Comparison of ENCODE assay signal across 11 cellular contexts in the genomic region with DNA sequence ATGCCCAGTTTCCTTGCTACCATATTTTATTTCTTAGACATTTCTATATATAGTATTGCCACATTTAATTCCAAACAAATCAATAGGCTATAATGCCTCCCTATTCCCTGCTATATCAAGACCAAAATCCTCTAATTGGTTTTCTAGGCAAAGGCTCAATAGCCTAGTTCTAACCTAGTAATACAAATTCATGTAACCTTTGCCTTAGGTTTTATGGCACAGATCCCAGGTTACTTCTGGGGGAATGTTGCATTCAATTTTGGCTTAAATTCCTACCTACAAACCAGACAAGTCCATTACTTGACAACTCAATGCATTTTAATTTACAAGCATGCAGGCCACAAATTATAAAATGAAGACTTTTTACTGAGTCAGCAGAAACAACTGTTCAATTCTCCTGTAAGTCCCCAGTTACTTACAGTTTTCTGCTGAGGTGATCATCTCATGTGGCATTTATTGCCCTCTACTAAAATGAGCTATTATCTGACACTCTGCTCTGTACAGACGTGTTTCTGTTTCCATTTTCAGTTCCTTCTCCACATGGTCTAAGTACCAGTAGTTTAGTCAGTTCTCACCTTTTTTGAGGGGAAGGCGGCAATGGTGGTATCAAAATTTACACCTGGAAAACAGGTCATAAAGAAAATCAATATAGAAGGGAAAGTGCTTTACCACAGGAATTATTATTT. TPM values are rescaled to one million over a fixed set of nuclear protein-coding genes. Genes with fewer than 3 reads are reported as not detected.
DNase-seq lines count a peak whose midpoint lies in the region; ATAC-seq and TF ChIP-seq lines count a peak whose summit lies in the region.
"Had no signal": no experiment of that assay in that cellular context is flagged by ENCODE, and none has a peak within 500 bp of the region (broad histone marks: within the 10 kb centered on the region; RNA-seq: fewer than 3 reads in every experiment).

No MANE protein-coding gene starts in this region.

- no peaks in the 10 kb centered on the region for H3K9me3 Mint-ChIP-seq in activated naive CD4-positive, alpha-beta T cell treated with anti-CD3 and anti-CD28 coated beads, Interleukin-2, amount 10 ng/mL, durations not matched to agents 7 days and 5 days

- TF ChIP-seq CTCF in gastroesophageal sphincter (IDR thresholded peaks at IDR 0.05), result no peak

- CTCF ChIA-PET in activated naive CD4-positive, alpha-beta T cell treated with anti-CD3 and anti-CD28 coated beads, Interleukin-2, amount 10 ng/mL, durations not matched to agents 7 days and 5 days (lab: Charles Lee), result no interaction called here

- ATAC-seq in HG02678 (IDR thresholded peaks at IDR 0.05; ENCODE audit: unreplicated experiment) (peak; percentile 100), HG03565 (IDR thresholded peaks at IDR 0.05; ENCODE audit: unreplicated experiment) (peak; percentile 98), gastroesophageal sphincter (no peak)

- H3K4me1 Mint-ChIP-seq in activated naive CD4-positive, alpha-beta T cell treated with anti-CD3 and anti-CD28 coated beads, Interleukin-2, amount 10 ng/mL, durations not matched to agents 7 days and 5 days, result no peaks in the 10 kb centered on the region

- DNase-seq in activated naive CD4-positive, alpha-beta T cell treated with anti-CD3 and anti-CD28 coated beads, Interleukin-2, amount 10 ng/mL, durations not matched to agents 7 days and 5 days, result no peak
- no peak for DNase-seq in activated naive CD4-positive, alpha-beta T cell (lab: John Stamatoyannopoulos, UW)
- DNase-seq in T-helper 9 cell (no peak), NCI-H524 (lab: John Stamatoyannopoulos, UW) (no peak), NCI-H2081 treated with DMSO at 0.1 percent for 48 hours (lab: John Stamatoyannopoulos, UW) (no peak)
- DNase-seq: activated CD4-positive, alpha-beta T cell treated with anti-CD3 and anti-CD28 coated beads, Interleukin-2, amount 50 U/mL, for 48 hours; brain microvascular endothelial cell; stimulated activated CD4-positive, alpha-beta T cell treated with anti-CD3 and anti-CD28 coated beads, Interleukin-15, amount 100 ng/mL, for 24 hours had no signal

- H3K36me3 ChIP-seq in gastroesophageal sphincter, result peaks cover 0 to 10% of the 10 kb centered on the region in 2 donors

- no peak overlapping the region for H3K4me3 Mint-ChIP-seq in activated naive CD4-positive, alpha-beta T cell treated with anti-CD3 and anti-CD28 coated beads, Interleukin-2, amount 10 ng/mL, durations not matched to agents 7 days and 5 days

- no peak for TF ChIP-seq POLR2A in gastroesophageal sphincter (IDR thresholded peaks at IDR 0.05)

- peaks cover 55% of the 10 kb centered on the region for H3K36me3 Mint-ChIP-seq in activated naive CD4-positive, alpha-beta T cell treated with anti-CD3 and anti-CD28 coated beads, Interleukin-2, amount 10 ng/mL, durations not matched to agents 7 days and 5 days

- H3K4me3 ChIP-seq in gastroesophageal sphincter, result no peak overlapping the region

- H3K27me3 Mint-ChIP-seq in activated naive CD4-positive, alpha-beta T cell treated with anti-CD3 and anti-CD28 coated beads, Interleukin-2, amount 10 ng/mL, durations not matched to agents 7 days and 5 days, result no peaks in the 10 kb centered on the region

- 73 to 91% methylated on average over 2 of the region's 2 CpGs for WGBS in gastroesophageal sphincter (ENCODE audit: low coverage in 1 of 2), 2 donors

- TF ChIP-seq EP300 in gastroesophageal sphincter (IDR thresholded peaks at IDR 0.05), result no peak

- H3K27ac Mint-ChIP-seq in activated naive CD4-positive, alpha-beta T cell treated with anti-CD3 and anti-CD28 coated beads, Interleukin-2, amount 10 ng/mL, durations not matched to agents 7 days and 5 days, result peak overlapping the region; percentile 63

- H3K27ac ChIP-seq in gastroesophageal sphincter, result no peak overlapping the region
- H3K27ac ChIP-seq: brain microvascular endothelial cell had no signal

- peaks cover 0 to 13% (median 6%) of the 10 kb centered on the region in 3 donors for H3K4me1 ChIP-seq in gastroesophageal sphincter

- H3K27me3 ChIP-seq in gastroesophageal sphincter, result no peaks in the 10 kb centered on the region
- H3K27me3 ChIP-seq: brain microvascular endothelial cell had no signal

- no peaks in the 10 kb centered on the region for H3K9me3 ChIP-seq in gastroesophageal sphincter

RNA-seq across cellular contexts. Expression of gene KCNRG, which starts 11.7 kb away (rescaled TPM):
- total RNA-seq in gastroesophageal sphincter, result 1 to 10 TPM in 3 of 4 donors, under 1 TPM in 1; 0.32 to 6.7 (median 3.4) TPM

RNA-seq across cellular contexts. Expression of gene TRIM13, which starts 30.1 kb away (rescaled TPM):
- total RNA-seq in gastroesophageal sphincter, result 10 to 100 TPM; 25.4 to 45.8 (median 37.5) TPM
